In genomic region chr4:109232666-109233065, GRCh38 we compare ENCODE assay signal across 1 cellular context.
TF ChIP-seq lines count a peak whose summit lies in the region.

No MANE protein-coding gene starts in this region.

TF ChIP-seq in GM23338, 12 proteins besides CTCF, POLR2A, EP300 and RAD21 (continued from another document):
- no peak for TF ChIP-seq ZNF462 (CRISPR knock-in tag; IDR thresholded peaks at IDR 0.05)
- TF ChIP-seq REST (IDR thresholded peaks at IDR 0.05; ENCODE audit: unreplicated experiment), result no peak
- TF ChIP-seq ETS1 (IDR thresholded peaks at IDR 0.05), result no peak
- TF ChIP-seq ZNF114 (CRISPR knock-in tag; IDR thresholded peaks at IDR 0.05), result no peak
- no peak for TF ChIP-seq ZNF331 (CRISPR knock-in tag; IDR thresholded peaks at IDR 0.05; ENCODE audit: low read depth)
- TF ChIP-seq NANOG (IDR thresholded peaks at IDR 0.05; ENCODE audit: borderline replicate concordance), result no peak
